Comparison of ENCODE assay signal across 8 cellular contexts in the genomic region with DNA sequence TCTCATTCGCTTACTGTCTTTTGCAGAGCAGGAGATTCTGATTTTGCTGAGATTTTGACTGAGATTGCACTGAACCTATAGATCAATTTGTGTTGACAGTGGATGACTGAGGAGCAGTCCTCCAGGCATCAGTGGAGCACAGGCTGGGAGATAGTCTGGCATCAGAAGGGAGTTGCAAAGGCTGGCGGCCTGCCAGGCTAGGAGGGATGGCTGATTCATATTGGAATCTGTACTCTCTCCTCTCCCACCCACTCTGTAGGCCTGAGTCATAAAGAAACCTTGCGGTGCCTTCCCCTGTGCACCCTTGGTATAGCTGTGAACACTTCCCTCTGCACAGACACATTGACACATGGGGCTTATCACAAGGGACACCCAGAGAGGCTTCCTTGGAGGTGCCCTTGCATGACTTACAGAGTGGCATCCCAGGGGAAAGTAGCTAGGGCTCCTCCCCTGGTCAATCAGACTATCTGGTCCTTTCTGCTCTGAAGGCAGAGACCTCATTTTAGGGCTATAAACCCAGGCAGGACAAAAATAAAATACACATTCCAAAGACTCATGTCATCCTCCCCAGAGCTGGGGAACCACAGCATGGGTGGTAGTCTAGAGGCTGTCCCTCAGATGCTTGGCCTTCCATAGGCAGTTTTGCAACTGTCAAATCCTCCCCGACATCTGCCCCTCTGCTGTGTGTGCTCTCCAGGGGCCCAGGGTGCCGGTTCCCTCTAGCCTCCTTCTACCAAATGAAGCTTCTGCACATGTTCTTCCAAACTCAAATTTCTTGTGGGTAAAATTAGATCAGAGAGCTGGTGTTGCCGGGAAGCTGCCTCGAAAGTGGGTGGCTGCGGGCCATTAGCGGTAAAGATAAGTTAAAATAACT. TPM values are rescaled to one million over a fixed set of nuclear protein-coding genes. Genes with fewer than 3 reads are reported as not detected.
DNase-seq lines count a peak whose midpoint lies in the region; ATAC-seq and TF ChIP-seq lines count a peak whose summit lies in the region.

No MANE protein-coding gene starts in this region.

- H3K27ac Mint-ChIP-seq in H9, result no peak overlapping the region

- no peaks in the 10 kb centered on the region for H3K79me1 ChIP-seq in H9 (ENCODE audit: insufficient read depth, low read depth, low read length, poor library complexity, severe bottlenecking)

- no peak for TF ChIP-seq CTCF in H9 (conservative IDR thresholded peaks at IDR 0.05)

- H3K14ac ChIP-seq in H9 (ENCODE audit: insufficient read depth, low read length), result no peak overlapping the region

- no peaks in the 10 kb centered on the region; the same call in none of the 2 replicates for H3K27me3 Mint-ChIP-seq in H9 (ENCODE audit: low read depth)

- H3K4me3 Mint-ChIP-seq in H9, result no peak overlapping the region

- peaks cover 10 to 16% of the 10 kb centered on the region in 2 experiments for H3K4me1 Mint-ChIP-seq in H9

- no peaks in the 10 kb centered on the region for H3K79me2 ChIP-seq in H9 (ENCODE audit: insufficient read depth, low read length)

- no peak overlapping the region for H4K5ac ChIP-seq in H9 (ENCODE audit: insufficient read length, low read depth, low read length)

- H2BK15ac ChIP-seq in H9 (ENCODE audit: low read depth, low read length), result no peak overlapping the region

- H3K9me3 Mint-ChIP-seq in H9, result peaks cover 0 to 3% of the 10 kb centered on the region in 2 experiments; a peak in 1 of 5 replicates

- ATAC-seq in GM21825 (IDR thresholded peaks at IDR 0.05; ENCODE audit: unreplicated experiment), result peak; percentile 99

- H3K9me3 ChIP-seq in MG63, result no peaks in the 10 kb centered on the region
- H3K9me3 ChIP-seq in H9 (ENCODE audit: control insufficient read depth, low read depth, low read length), result no peaks in the 10 kb centered on the region

- H3T11ph ChIP-seq in H9 (ENCODE audit: low read length), result no peak overlapping the region

- H2BK5ac ChIP-seq in H9 (ENCODE audit: insufficient read length, low read length), result no peak overlapping the region

- no peaks in the 10 kb centered on the region for H3K4me1 ChIP-seq in H9 (ENCODE audit: insufficient read depth, low read length)

- DNase-seq in GM04503 (ENCODE audit: low read depth) (peak; percentile 89), MG63 (peak; percentile 95), fibroblast of gingiva (ENCODE audit: low read depth) (peak; percentile 88), pulmonary artery endothelial cell (ENCODE audit: low read depth, low spot score) (peak; percentile 43), H9 (no peak), activated gamma-delta T cell treated with Interleukin-2 at 50 U/mL for 16 hours (no peak)
- peak; percentile 87 for DNase-seq in activated CD8-positive, alpha-beta memory T cell treated with anti-CD3 and anti-CD28 coated beads for 24 hours

- H4K91ac ChIP-seq in H9 (ENCODE audit: insufficient read length, low read depth, low read length), result no peak overlapping the region

- no peak overlapping the region for H3K4me2 ChIP-seq in H9 (ENCODE audit: insufficient read depth, insufficient read length, low read length)

- H2BK120ac ChIP-seq in H9 (ENCODE audit: low read depth, low read length, poor library complexity, severe bottlenecking), result no peak overlapping the region

- H3K27ac ChIP-seq in H9 (ENCODE audit: insufficient read length, low read depth, low read length), result no peak overlapping the region

- H3K36me3 Mint-ChIP-seq in H9 (ENCODE audit: insufficient read depth in 1 of 3, low read depth in 3 of 3), result peaks cover 0 to 3% (median 0%) of the 10 kb centered on the region in 3 experiments; a peak in 1 of 7 replicates

- H3K18ac ChIP-seq in H9 (ENCODE audit: insufficient read length, low read depth, low read length), result no peak overlapping the region

- no peaks in the 10 kb centered on the region for H3K23me2 ChIP-seq in H9 (ENCODE audit: insufficient read length, low read depth, low read length, poor library complexity, severe bottlenecking)

- no peak overlapping the region for H2AFZ ChIP-seq in H9 (ENCODE audit: low read length)

- no peaks in the 10 kb centered on the region for H4K20me1 ChIP-seq in H9 (ENCODE audit: control insufficient read depth, insufficient read depth, insufficient read length)

- no CpG with 5 or more reads among the region's 9 CpGs for WGBS in H9 (ENCODE audit: extremely low coverage, insufficient read length, low lambda C conversion rate)

- H3K4me3 ChIP-seq in MG63, result no peak overlapping the region

- no peaks in the 10 kb centered on the region for H3K27me3 ChIP-seq in MG63
- no peaks in the 10 kb centered on the region for H3K27me3 ChIP-seq in H9 (ENCODE audit: insufficient read depth, low read length)

- H3K23ac ChIP-seq in H9 (ENCODE audit: insufficient read length, low read depth, low read length), result no peak overlapping the region

- no peak overlapping the region for H4K8ac ChIP-seq in H9 (replicated peaks; ENCODE audit: insufficient read length, low read depth, low read length)

- H2BK20ac ChIP-seq in H9 (ENCODE audit: low read depth, low read length, poor library complexity, severe bottlenecking), result no peak overlapping the region

- no peak overlapping the region for H3K56ac ChIP-seq in H9 (ENCODE audit: insufficient read length, low read depth, low read length)

- H2BK12ac ChIP-seq in H9 (ENCODE audit: insufficient read length, low read depth, low read length), result no peak overlapping the region

- H3K36me3 ChIP-seq in MG63, result no peaks in the 10 kb centered on the region

- no peak overlapping the region for H3K4ac ChIP-seq in H9 (ENCODE audit: low read depth, low read length)

- H2AK5ac ChIP-seq in H9 (ENCODE audit: insufficient read length, low read length), result no peak overlapping the region

- no peak overlapping the region for H3K9ac ChIP-seq in H9 (ENCODE audit: extremely low read depth, insufficient read length, low read length)

RNA-seq across cellular contexts. Expression of a gene that starts 37.4 kb away (rescaled TPM):
- 0.35 and 8.6 TPM in 2 replicates for total RNA-seq in MG63 (2014; rRNA removed; shearing (Covaris generic); ENCODE audit: low replicate concordance)
- 0.28 and 0.33 TPM in 2 replicates for total RNA-seq in pulmonary artery endothelial cell
- 3.8 and 5.0 TPM in 2 replicates for total RNA-seq in H9 (2021)

Comparison
In these comparisons a context has a peak if more than half of its experiments do, and no peak if none do; other contexts are left out.
1. DNase-seq: peak in GM04503 (single experiment), MG63 (single experiment), activated CD8-positive, alpha-beta memory T cell treated with anti-CD3 and anti-CD28 coated beads for 24 hours (single experiment), fibroblast of gingiva (single experiment) and pulmonary artery endothelial cell (single experiment); none in H9 (single experiment) and activated gamma-delta T cell treated with Interleukin-2 at 50 U/mL for 16 hours (single experiment).